Comparison of ENCODE assay signal across 5 cellular contexts in genomic region chr12:130782245-130782644, GRCh38. TPM values are rescaled to one million over a fixed set of nuclear protein-coding genes. Genes with fewer than 3 reads are reported as not detected.
DNase-seq lines count a peak whose midpoint lies in the region; ATAC-seq, FAIRE-seq and TF ChIP-seq lines count a peak whose summit lies in the region.
"Not testable (repeated sequence)": the region's sequence is repeated elsewhere in the genome, so short reads cannot be mapped to it uniquely, and the experiment has no call there.

No MANE protein-coding gene starts in this region.

- H2AFZ ChIP-seq in H9 (ENCODE audit: low read length); K562 (ENCODE audit: low read depth, low read length); mesenchymal stem cell (ENCODE audit: low read depth, low read length); osteoblast (ENCODE audit: low read length): not testable (repeated sequence)

- H3K9me3 Mint-ChIP-seq in H9 = not testable (repeated sequence)

- not testable (repeated sequence) for H3K4me1 ChIP-seq in H9 (ENCODE audit: insufficient read depth, low read length); K562 (replicated peaks in 1 of 2; ENCODE audit: control insufficient read depth in 2 of 2, insufficient read depth in 2 of 2, low read length in 2 of 2); mesenchymal stem cell (ENCODE audit: control insufficient read depth, insufficient read depth, low read depth, low read length); osteoblast (ENCODE audit: insufficient read depth, low read length)

- H3K14ac ChIP-seq in H9 (ENCODE audit: insufficient read depth, low read length) = peak overlapping the region; percentile 9; the same call in 1 of the 2 replicates
- H3K14ac ChIP-seq in mesenchymal stem cell (ENCODE audit: low read length in 2 of 2) = not testable (repeated sequence)

- intact Hi-C loops in K562 (cut with micrococcal nuclease) = not testable (repeated sequence)

- not testable (repeated sequence) for H4K20me1 ChIP-seq in H9 (ENCODE audit: control insufficient read depth, insufficient read depth, insufficient read length); K562 (replicated peaks; ENCODE audit: control insufficient read depth, insufficient read depth, low read length); osteoblast (ENCODE audit: insufficient read depth, low read length)

- H3K27ac ChIP-seq in H9 (ENCODE audit: insufficient read length, low read depth, low read length); K562 (ENCODE audit: extremely low read depth, low read depth, low read length); mesenchymal stem cell (ENCODE audit: low read length, poor library complexity, severe bottlenecking); osteoblast (ENCODE audit: low read depth, low read length): not testable (repeated sequence)

- H3K9ac ChIP-seq in H9 (ENCODE audit: extremely low read depth, insufficient read length, low read length); K562 (ENCODE audit: insufficient read depth in 1 of 2, low read depth in 2 of 2, low read length in 2 of 2); mesenchymal stem cell (ENCODE audit: low read length): not testable (repeated sequence)

- not testable (repeated sequence) for TF ChIP-seq POLR2A in K562 (conservative IDR thresholded peaks at IDR 0.05)

- not testable (repeated sequence) for H3K23ac ChIP-seq in H9 (ENCODE audit: insufficient read length, low read depth, low read length); mesenchymal stem cell (ENCODE audit: low read length in 2 of 2)

- not testable (repeated sequence) for H2BK120ac ChIP-seq in H9 (ENCODE audit: low read depth, low read length, poor library complexity, severe bottlenecking); mesenchymal stem cell (ENCODE audit: low read depth, low read length)

- H3K23me2 ChIP-seq in H9 (ENCODE audit: insufficient read length, low read depth, low read length, poor library complexity, severe bottlenecking) = not testable (repeated sequence)

- H4K8ac ChIP-seq in H9 (replicated peaks; ENCODE audit: insufficient read length, low read depth, low read length); mesenchymal stem cell (ENCODE audit: low read length): not testable (repeated sequence)

- H3K4ac ChIP-seq in H9 (ENCODE audit: low read depth, low read length); mesenchymal stem cell (ENCODE audit: low read depth in 1 of 2, low read length in 2 of 2): not testable (repeated sequence)

- not testable (repeated sequence) for H3K9me3 ChIP-seq in H9 (ENCODE audit: control insufficient read depth, low read depth, low read length); K562 (replicated peaks; ENCODE audit: control insufficient read depth, insufficient read depth, low read depth, low read length); osteoblast (ENCODE audit: low read depth, low read length)
- peaks cover 11% of the 10 kb centered on the region for H3K9me3 ChIP-seq in mesenchymal stem cell (ENCODE audit: control insufficient read depth, low read length)

- DNase-seq in H9; K562 (ENCODE audit: extremely low read depth in 1 of 4, low spot score in 3 of 4); mesenchymal stem cell; urothelium cell line (ENCODE audit: low spot score): not testable (repeated sequence)
- peak; percentile 9 for DNase-seq in osteoblast (ENCODE audit: insufficient read length, low spot score, missing footprints)

- H3K27ac Mint-ChIP-seq in H9 = not testable (repeated sequence)

- whole genome bisulfite sequencing in H9 (ENCODE audit: extremely low coverage, insufficient read length, low lambda C conversion rate) = no CpG with 5 or more reads among the region's 13 CpGs
- 87% methylated on average over 11 of the region's 13 CpGs for WGBS in K562 (ENCODE audit: insufficient coverage, low coverage, missing lambda C conversion rate)
- WGBS in mesenchymal stem cell = 93% methylated on average over 13 of the region's 13 CpGs

- H3K79me1 ChIP-seq in H9 (ENCODE audit: insufficient read depth, low read depth, low read length, poor library complexity, severe bottlenecking) = not testable (repeated sequence)
- peaks cover 15% of the 10 kb centered on the region for H3K79me1 ChIP-seq in mesenchymal stem cell (replicated peaks; ENCODE audit: low read length, poor library complexity, severe bottlenecking)

- POLR2A ChIA-PET in K562 (lab: Yijun Ruan, JAX) = interaction anchor here (0.6 kb wide), 1 partner anchor 14 kb away, joined by 4 read pairs; no protein-coding TSS in a partner anchor

- H3K9me1 ChIP-seq in K562 (ENCODE audit: control insufficient read depth, insufficient read depth, low read length) = not testable (repeated sequence)

- peaks cover 20 to 25% of the 10 kb centered on the region in 2 experiments for H3K4me1 Mint-ChIP-seq in H9

- H3K18ac ChIP-seq in H9 (ENCODE audit: insufficient read length, low read depth, low read length); mesenchymal stem cell (ENCODE audit: low read depth in 1 of 2, low read length in 2 of 2): not testable (repeated sequence)

- H3K56ac ChIP-seq in H9 (ENCODE audit: insufficient read length, low read depth, low read length) = not testable (repeated sequence)

- H4K5ac ChIP-seq in H9 (ENCODE audit: insufficient read length, low read depth, low read length) = not testable (repeated sequence)

- H3K36me3 Mint-ChIP-seq in H9 (ENCODE audit: insufficient read depth in 1 of 3, low read depth in 3 of 3) = peaks cover 15 to 22% (median 18%) of the 10 kb centered on the region in 3 experiments

- H2BK15ac ChIP-seq in H9 (ENCODE audit: low read depth, low read length); mesenchymal stem cell (ENCODE audit: low read depth, poor library complexity, severe bottlenecking): not testable (repeated sequence)

- not testable (repeated sequence) for TF ChIP-seq CTCF in H9 (conservative IDR thresholded peaks at IDR 0.05); K562 (IDR thresholded peaks at IDR 0.05 in 2 of 3, conservative IDR thresholded peaks at IDR 0.05 in 1 of 3; ENCODE audit: insufficient read depth in 2 of 3, low read depth in 1 of 3, low read length in 3 of 3); osteoblast (IDR thresholded peaks at IDR 0.05; ENCODE audit: extremely low read depth, low read depth, low read length)

- H3K4me3 Mint-ChIP-seq in H9 = not testable (repeated sequence)

- H2BK12ac ChIP-seq in H9 (ENCODE audit: insufficient read length, low read depth, low read length); mesenchymal stem cell (ENCODE audit: low read length in 2 of 2): not testable (repeated sequence)

- not testable (repeated sequence) for H2BK20ac ChIP-seq in H9 (ENCODE audit: low read depth, low read length, poor library complexity, severe bottlenecking)

- FAIRE-seq in K562 (lab: Jason Lieb, UNC) = not testable (repeated sequence)
- FAIRE-seq in urothelium cell line (lab: Jason Lieb, UNC) = peak; percentile 96

- in situ Hi-C loops in K562 (cut with MboI) = not testable (repeated sequence)

- not testable (repeated sequence) for H3K79me2 ChIP-seq in H9 (ENCODE audit: insufficient read depth, low read length); K562 (ENCODE audit: control insufficient read depth, insufficient read depth, low read length); osteoblast (ENCODE audit: insufficient read depth, low read length)

- H3K4me2 ChIP-seq in H9 (ENCODE audit: insufficient read depth, insufficient read length, low read length); K562 (ENCODE audit: insufficient read depth, low read length); mesenchymal stem cell (ENCODE audit: low read length, poor library complexity, severe bottlenecking); osteoblast (ENCODE audit: insufficient read depth, low read length): not testable (repeated sequence)

- ATAC-seq in K562 = not testable (repeated sequence)

- H2AK5ac ChIP-seq in H9 (ENCODE audit: insufficient read length, low read length); mesenchymal stem cell (ENCODE audit: low read length, severe bottlenecking): not testable (repeated sequence)

- not testable (repeated sequence) for H3K27me3 ChIP-seq in H9 (ENCODE audit: insufficient read depth, low read length); K562 (ENCODE audit: control insufficient read depth in 2 of 2, insufficient read depth in 2 of 2, low read length in 2 of 2); mesenchymal stem cell (ENCODE audit: control insufficient read depth in 1 of 2, insufficient read depth in 1 of 2, low read length in 2 of 2); osteoblast (ENCODE audit: insufficient read depth, low read length)

- CTCF ChIA-PET in K562 (lab: Yijun Ruan, JAX; ENCODE audit: low intra/inter-chr PET ratio) = not testable (repeated sequence)

- not testable (repeated sequence) for H4K91ac ChIP-seq in H9 (ENCODE audit: insufficient read length, low read depth, low read length)
- peak overlapping the region; percentile 1 for H4K91ac ChIP-seq in mesenchymal stem cell (ENCODE audit: low read length)

- not testable (repeated sequence) for H2BK5ac ChIP-seq in H9 (ENCODE audit: insufficient read length, low read length); mesenchymal stem cell (ENCODE audit: low read depth, low read length, poor library complexity, severe bottlenecking)

- H3T11ph ChIP-seq in H9 (ENCODE audit: low read length) = not testable (repeated sequence)

- not testable (repeated sequence) for H3K4me3 ChIP-seq in K562; mesenchymal stem cell (ENCODE audit: insufficient read depth in 1 of 2, low read depth in 1 of 2, low read length in 2 of 2); osteoblast (ENCODE audit: insufficient read depth, low read length)

- not testable (repeated sequence) for BruUV-seq in K562 (replicated peaks; lab: Mats Ljungman, UMichigan)

- H3K27me3 Mint-ChIP-seq in H9 (ENCODE audit: low read depth) = peaks cover 33% of the 10 kb centered on the region

- not testable (repeated sequence) for H3K36me3 ChIP-seq in K562 (ENCODE audit: control insufficient read depth, insufficient read depth, low read length); osteoblast (ENCODE audit: insufficient read depth, low read length)
- H3K36me3 ChIP-seq in mesenchymal stem cell (ENCODE audit: control insufficient read depth in 1 of 2, insufficient read depth in 2 of 2, low read depth in 1 of 2, low read length in 2 of 2) = peaks cover 44 to 46% of the 10 kb centered on the region in 2 experiments

- not testable (repeated sequence) for TF ChIP-seq EP300 in K562 (IDR thresholded peaks at IDR 0.05; ENCODE audit: low read length)

- TF ChIP-seq RAD21 in K562 (CRISPR knock-in tag; conservative IDR thresholded peaks at IDR 0.05 in 1 of 2, IDR thresholded peaks at IDR 0.05 in 1 of 2) = not testable (repeated sequence)

RNA-seq across cellular contexts. Expression of gene STX2, which starts 56.8 kb away (rescaled TPM):
- total RNA-seq in H9 (2021) (16.8 and 19.4 TPM in 2 replicates), K562 (2014; rRNA removed) (24.6 and 25.8 TPM in 2 replicates), K562 (2014; rRNA removed; fragmentation: Illumina TruSeq; extraction: Trizol) (35.0 and 38.5 TPM in 2 replicates), K562 (2015; rRNA removed; fragmentation: Illumina TruSeq; extraction: Trizol) (29.1 and 32.7 TPM in 2 replicates), K562 (2021) (24.4 and 25.0 TPM in 2 replicates), osteoblast (31.2 and 43.8 TPM in 2 replicates)
- 42.7 and 128 TPM in 2 replicates for total RNA-seq in K562 (2011; cell fraction: chromatin; rRNA removed; ENCODE audit: low replicate concordance)
- total RNA-seq in K562 (2011; cell fraction: nucleolus; rRNA removed) = 25.8 and 32.5 TPM in 2 replicates
- total RNA-seq in K562 (2011; cell fraction: nucleoplasm; rRNA removed) = 46.3 and 62.1 TPM in 2 replicates
- polyA plus RNA-seq in K562 (2011; rRNA removed) (48.8 and 54.6 TPM in 2 replicates), K562 (2014; fragmentation: Illumina TruSeq; extraction: Trizol) (29.7 and 34.9 TPM in 2 replicates), K562 (2014; fragmentation: Nextera tagmentation; extraction: Ambion mirVana) (10 to 100 TPM; 22.2 to 24.7 TPM), K562 (2014; rRNA removed) (30.3 and 30.8 TPM in 2 replicates)
- polyA plus RNA-seq in K562 (2011; cell fraction: cytosol; rRNA removed) = 13.2 and 34.8 TPM in 2 replicates
- polyA plus RNA-seq in K562 (2011; cell fraction: nucleus; rRNA removed) = 83.4 and 119 TPM in 2 replicates
- 22.5 and 23.5 TPM in 2 replicates for polyA plus RNA-seq in K562 (2012)
- polyA minus RNA-seq in K562 (2011; rRNA and poly(A)+ RNA removed) = 34.8 and 38.8 TPM in 2 replicates
- polyA minus RNA-seq in K562 (2011; cell fraction: cytosol; rRNA and poly(A)+ RNA removed) = 10.6 and 13.2 TPM in 2 replicates
- 14.7 and 29.1 TPM in 2 replicates for polyA minus RNA-seq in K562 (2011; cell fraction: nucleus; rRNA and poly(A)+ RNA removed)
- polyA plus RNA-seq in mesenchymal stem cell (2013, experiment 1 of 2) = 45.7 TPM
- polyA plus RNA-seq in mesenchymal stem cell (2013, experiment 2 of 2) = 44.7 TPM
